Comparison of ENCODE assay signal across 8 cellular contexts in the genomic region with DNA sequence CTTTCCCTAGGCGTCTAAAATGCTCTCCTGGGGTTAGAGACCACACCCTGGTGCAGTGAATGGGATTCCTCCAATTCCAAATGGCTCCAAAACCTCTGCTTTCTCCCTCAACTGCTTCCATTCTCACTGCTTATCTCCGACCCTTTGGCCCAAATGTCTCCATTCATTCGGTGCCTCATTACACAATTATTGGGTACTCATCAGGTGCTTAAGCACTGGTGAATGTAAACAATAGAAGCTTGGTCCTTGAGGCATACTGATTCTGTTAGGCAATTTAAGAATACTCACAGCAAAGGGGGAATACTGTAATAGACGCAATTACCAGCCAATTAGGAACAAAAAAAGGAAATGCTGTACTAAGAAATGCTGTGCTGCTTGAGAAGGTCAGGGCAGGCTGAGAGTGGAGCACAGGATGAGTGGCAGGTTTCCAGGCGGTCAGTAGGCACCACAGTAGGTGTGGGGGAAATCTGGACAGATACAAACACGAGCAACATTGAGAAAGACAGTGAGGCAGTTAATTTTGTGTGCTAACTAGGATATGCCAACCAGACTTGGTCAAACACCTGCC. TPM values are rescaled to one million over a fixed set of nuclear protein-coding genes. Genes with fewer than 3 reads are reported as not detected.
A peak's percentile ranks its signal among the peaks of the same experiment; 100 is the strongest.
DNase-seq lines count a peak whose midpoint lies in the region; ATAC-seq and TF ChIP-seq lines count a peak whose summit lies in the region.

No MANE protein-coding gene starts in this region.

- H3K9me2 ChIP-seq in DOHH2 (replicated peaks; ENCODE audit: control insufficient read depth, low read length) (no peaks in the 10 kb centered on the region), neural cell (ENCODE audit: insufficient read depth, low read length) (no peaks in the 10 kb centered on the region)

- TF ChIP-seq RAD21 in neural cell (conservative IDR thresholded peaks at IDR 0.05): no peak

- H2AFZ ChIP-seq in KMS-11 (ENCODE audit: low read depth): peak overlapping the region; percentile 48
- no peak overlapping the region for H2AFZ ChIP-seq in neural cell (ENCODE audit: low read depth, low read length)

- TF ChIP-seq POLR2A in breast epithelium (IDR thresholded peaks at IDR 0.05): no peak

- intact Hi-C loops in breast epithelium (cut with DNase I; ENCODE audit: low total_unique reads): no loop called here

- H3K4me2 ChIP-seq in DOHH2 (ENCODE audit: low read length): peak overlapping the region; percentile 35
- peak overlapping the region; percentile 67 for H3K4me2 ChIP-seq in KMS-11
- no peak overlapping the region for H3K4me2 ChIP-seq in neural cell (ENCODE audit: low read length)

- no peak for DNase-seq in breast epithelium (ENCODE audit: low spot score in 2 of 2)
- no peak for DNase-seq in central memory CD4-positive, alpha-beta T cell
- DNase-seq in stimulated activated CD4-positive, alpha-beta T cell treated with anti-CD3 and anti-CD28 coated beads, Interleukin-4, amount 100 ng/mL, for 4 hours: no peak
- DNase-seq in NCI-H510A treated with DMSO at 0.1 percent for 48 hours (lab: John Stamatoyannopoulos, UW): no peak

- no peaks in the 10 kb centered on the region for H3K36me3 ChIP-seq in DOHH2 (ENCODE audit: control insufficient read depth, low read length)
- H3K36me3 ChIP-seq in KMS-11 (ENCODE audit: insufficient read depth): no peaks in the 10 kb centered on the region
- H3K36me3 ChIP-seq in breast epithelium: no peaks in the 10 kb centered on the region
- no peaks in the 10 kb centered on the region for H3K36me3 ChIP-seq in neural cell (ENCODE audit: insufficient read depth, low read length)

- no peaks in the 10 kb centered on the region for H3K9me3 ChIP-seq in DOHH2 (ENCODE audit: control insufficient read depth, insufficient read depth, low read length)
- H3K9me3 ChIP-seq in breast epithelium: no peaks in the 10 kb centered on the region
- H3K9me3 ChIP-seq in neural cell (ENCODE audit: low read length): no peaks in the 10 kb centered on the region

- no peak for TF ChIP-seq EP300 in neural cell (conservative IDR thresholded peaks at IDR 0.05; ENCODE audit: poor library complexity, severe bottlenecking)

- H3K9ac ChIP-seq in KMS-11: peak overlapping the region; percentile 58; the same call in 1 of the 2 replicates
- no peak overlapping the region for H3K9ac ChIP-seq in neural cell (ENCODE audit: low read length)

- no peaks in the 10 kb centered on the region for H3K27me3 ChIP-seq in DOHH2 (ENCODE audit: control insufficient read depth, low read length)
- H3K27me3 ChIP-seq in KMS-11 (ENCODE audit: insufficient read depth, low read depth): no peaks in the 10 kb centered on the region
- no peaks in the 10 kb centered on the region for H3K27me3 ChIP-seq in breast epithelium
- H3K27me3 ChIP-seq in neural cell (ENCODE audit: insufficient read depth, low read depth, low read length): no peaks in the 10 kb centered on the region

- H4K20me1 ChIP-seq in DOHH2 (ENCODE audit: control insufficient read depth, insufficient read depth, low read depth, low read length) (no peaks in the 10 kb centered on the region), KMS-11 (ENCODE audit: insufficient read depth) (no peaks in the 10 kb centered on the region), neural cell (ENCODE audit: insufficient read depth) (no peaks in the 10 kb centered on the region)

- no peaks in the 10 kb centered on the region for H3F3A ChIP-seq in DOHH2 (ENCODE audit: control insufficient read depth, insufficient read depth)
- no peaks in the 10 kb centered on the region for H3F3A ChIP-seq in neural cell (ENCODE audit: insufficient read depth, low read length, poor library complexity, severe bottlenecking)

- H3K79me2 ChIP-seq in DOHH2 (ENCODE audit: control insufficient read depth, low read length) (peaks cover 18% of the 10 kb centered on the region), KMS-11 (ENCODE audit: insufficient read depth, low read depth) (no peaks in the 10 kb centered on the region), neural cell (replicated peaks; ENCODE audit: insufficient read depth, low read length) (no peaks in the 10 kb centered on the region)

- H3K27ac ChIP-seq in DOHH2 (ENCODE audit: low read depth, low read length): no peak overlapping the region
- H3K27ac ChIP-seq in KMS-11: peak overlapping the region; percentile 9; the same call in 1 of the 2 replicates
- H3K27ac ChIP-seq in breast epithelium: peak overlapping the region in 1 of 2 donors; percentile 48
- peak overlapping the region; percentile 10 for H3K27ac ChIP-seq in neural cell (ENCODE audit: low read length)

- ATAC-seq in HG02798 (IDR thresholded peaks at IDR 0.05; ENCODE audit: poor library complexity, unreplicated experiment): no peak

- TF ChIP-seq CTCF in DOHH2 (IDR thresholded peaks at IDR 0.05; ENCODE audit: low read depth, low read length, poor library complexity, severe bottlenecking) (no peak), KMS-11 (conservative IDR thresholded peaks at IDR 0.05; ENCODE audit: low read depth, low read length) (no peak), breast epithelium (IDR thresholded peaks at IDR 0.05) (no peak), neural cell (IDR thresholded peaks at IDR 0.05; ENCODE audit: poor library complexity, severe bottlenecking) (no peak)

- H3K4me3 ChIP-seq in DOHH2 (ENCODE audit: low read length) (peak overlapping the region; percentile 32), KMS-11 (IDR thresholded peaks at IDR 0.05; ENCODE audit: insufficient read depth, low read depth, low read length) (no peak overlapping the region), breast epithelium (peak overlapping the region; percentile 46 to 66 (median 50)), neural cell (ENCODE audit: low read length) (peak overlapping the region; percentile 15)

- peaks cover 16% of the 10 kb centered on the region for H3K4me1 ChIP-seq in DOHH2 (ENCODE audit: control insufficient read depth, low read length)
- H3K4me1 ChIP-seq in KMS-11 (ENCODE audit: low read depth, poor library complexity, severe bottlenecking): peaks cover 14% of the 10 kb centered on the region
- peaks cover 0 to 6% of the 10 kb centered on the region in 2 donors for H3K4me1 ChIP-seq in breast epithelium

TF ChIP-seq in neural cell, 6 proteins besides CTCF, POLR2A, EP300 and RAD21:
- TF ChIP-seq, protein P1, sequence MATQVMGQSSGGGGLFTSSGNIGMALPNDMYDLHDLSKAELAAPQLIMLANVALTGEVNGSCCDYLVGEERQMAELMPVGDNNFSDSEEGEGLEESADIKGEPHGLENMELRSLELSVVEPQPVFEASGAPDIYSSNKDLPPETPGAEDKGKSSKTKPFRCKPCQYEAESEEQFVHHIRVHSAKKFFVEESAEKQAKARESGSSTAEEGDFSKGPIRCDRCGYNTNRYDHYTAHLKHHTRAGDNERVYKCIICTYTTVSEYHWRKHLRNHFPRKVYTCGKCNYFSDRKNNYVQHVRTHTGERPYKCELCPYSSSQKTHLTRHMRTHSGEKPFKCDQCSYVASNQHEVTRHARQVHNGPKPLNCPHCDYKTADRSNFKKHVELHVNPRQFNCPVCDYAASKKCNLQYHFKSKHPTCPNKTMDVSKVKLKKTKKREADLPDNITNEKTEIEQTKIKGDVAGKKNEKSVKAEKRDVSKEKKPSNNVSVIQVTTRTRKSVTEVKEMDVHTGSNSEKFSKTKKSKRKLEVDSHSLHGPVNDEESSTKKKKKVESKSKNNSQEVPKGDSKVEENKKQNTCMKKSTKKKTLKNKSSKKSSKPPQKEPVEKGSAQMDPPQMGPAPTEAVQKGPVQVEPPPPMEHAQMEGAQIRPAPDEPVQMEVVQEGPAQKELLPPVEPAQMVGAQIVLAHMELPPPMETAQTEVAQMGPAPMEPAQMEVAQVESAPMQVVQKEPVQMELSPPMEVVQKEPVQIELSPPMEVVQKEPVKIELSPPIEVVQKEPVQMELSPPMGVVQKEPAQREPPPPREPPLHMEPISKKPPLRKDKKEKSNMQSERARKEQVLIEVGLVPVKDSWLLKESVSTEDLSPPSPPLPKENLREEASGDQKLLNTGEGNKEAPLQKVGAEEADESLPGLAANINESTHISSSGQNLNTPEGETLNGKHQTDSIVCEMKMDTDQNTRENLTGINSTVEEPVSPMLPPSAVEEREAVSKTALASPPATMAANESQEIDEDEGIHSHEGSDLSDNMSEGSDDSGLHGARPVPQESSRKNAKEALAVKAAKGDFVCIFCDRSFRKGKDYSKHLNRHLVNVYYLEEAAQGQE (IDR thresholded peaks at IDR 0.05; ENCODE audit: borderline replicate concordance): no peak

RNA-seq across cellular contexts. Expression of a gene that starts 23.0 kb away (rescaled TPM):
- total RNA-seq in breast epithelium: 10 to 100 TPM in 2 of 3 donors, 1 to 10 TPM in 1; 7.5 to 29.2 (median 17.0) TPM
- 5.1 and 11.4 TPM in 2 replicates for polyA plus RNA-seq in neural cell
- polyA minus RNA-seq in neural cell: 6.9 and 7.5 TPM in 2 replicates
